ENCODE assay signal across 27 cellular contexts in the genomic region with DNA sequence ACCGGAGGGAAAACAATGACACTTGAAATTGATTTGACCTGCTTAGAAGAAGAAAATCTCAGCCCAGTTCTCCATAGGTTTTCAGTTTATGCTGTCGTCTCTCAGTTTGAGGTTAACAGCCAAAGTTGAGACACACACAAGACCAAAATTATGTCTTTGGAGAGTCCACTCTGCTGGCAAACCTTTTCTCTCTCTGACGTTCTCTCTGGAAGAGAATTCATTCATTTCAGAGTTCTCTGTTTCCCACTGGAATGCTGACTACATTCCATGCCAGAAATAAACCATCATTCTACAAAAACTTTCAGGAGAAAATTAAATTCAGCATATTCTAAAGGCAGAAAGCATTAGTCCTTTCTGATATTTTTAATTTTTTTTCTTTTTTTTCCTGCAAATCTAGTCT.
"Had no signal": no experiment of that assay in that cellular context is flagged by ENCODE, and none has a peak within 500 bp of the region (broad histone marks: within the 10 kb centered on the region; RNA-seq: fewer than 3 reads in every experiment).

No MANE protein-coding gene starts in this region.

- ATAC-seq: activated CD4-positive, CD25-positive, alpha-beta regulatory T cell treated with anti-CD3 and anti-CD28 coated beads, Interleukin-2, amount 50 U/mL, for 24 hours; activated naive CD8-positive, alpha-beta T cell treated with anti-CD3 and anti-CD28 coated beads, Interleukin-2, amount 50 U/mL, for 24 hours; activated T-cell treated with anti-CD3 and anti-CD28 coated beads, Interleukin-2, amount 50 U/mL, for 72 hours; foreskin keratinocyte; gastrocnemius medialis; heart right ventricle; T-helper 17 cell had no signal

- DNase-seq: activated B cell treated with CpG ODN at 0.5 μM for 24 hours; activated CD4-positive, alpha-beta memory T cell treated with anti-CD3 and anti-CD28 coated beads, Interleukin-2, amount 10 ng/mL, durations not matched to agents 7 days and 5 days; activated CD4-positive, alpha-beta T cell treated with anti-CD3 and anti-CD28 coated beads, Interleukin-2, amount 10 ng/mL, durations not matched to agents 7 days and 5 days; activated CD4-positive, alpha-beta T cell treated with anti-CD3 and anti-CD28 coated beads, Interleukin-2, amount 50 U/mL, for 4 hours; activated CD8-positive, alpha-beta memory T cell treated with anti-CD3 and anti-CD28 coated beads, Interleukin-2, amount 50 U/mL, for 48 hours; activated effector memory CD4-positive, alpha-beta T cell treated with Interleukin-2 at 50 U/mL for 16 hours; activated naive CD4-positive, alpha-beta T cell treated with anti-CD3 and anti-CD28 coated beads for 36 hours; activated naive CD8-positive, alpha-beta T cell treated with anti-CD3 and anti-CD28 coated beads for 36 hours; activated naive CD8-positive, alpha-beta T cell treated with anti-CD3 and anti-CD28 coated beads, Interleukin-2, amount 50 U/mL, for 24 hours; activated T-cell treated with anti-CD3 and anti-CD28 coated beads for 4 hours; activated T-cell treated with anti-CD3 and anti-CD28 coated beads, Interleukin-2, amount 50 U/mL, for 24 hours; activated T-cell treated with anti-CD3 and anti-CD28 coated beads, Interleukin-2, amount 50 U/mL, for 72 hours; anterior cingulate cortex; central memory CD4-positive, alpha-beta T cell; cerebellar nuclear complex; dorsolateral prefrontal cortex; effector memory CD4-positive, alpha-beta T cell; endodermal cell; foreskin keratinocyte; gastrocnemius medialis; glutamatergic neuron; heart right ventricle; T-helper 1 cell; T-helper 17 cell; T1000; WERI-Rb-1 had no signal
